Comparison of ENCODE assay signal across 23 cellular contexts in genomic region chr5:137019229-137019628, GRCh38.
"Had no signal": no experiment of that assay in that cellular context is flagged by ENCODE, and none has a peak within 500 bp of the region (broad histone marks: within the 10 kb centered on the region; RNA-seq: fewer than 3 reads in every experiment).

No MANE protein-coding gene starts in this region.

- H3K4me3 ChIP-seq: colonic mucosa, esophagus muscularis mucosa, gastroesophageal sphincter, heart left ventricle, hepatocyte, left lung, lower lobe of right lung, mucosa of descending colon had no signal

- H3K27ac ChIP-seq: colonic mucosa, esophagus muscularis mucosa, foreskin keratinocyte, gastroesophageal sphincter, heart left ventricle, hepatocyte, left lung, lower lobe of right lung had no signal

- H3K27me3 ChIP-seq: colonic mucosa, esophagus muscularis mucosa, foreskin keratinocyte, gastroesophageal sphincter, heart left ventricle, left lung had no signal

- H3K79me2 ChIP-seq: hepatocyte had no signal

- FAIRE-seq: endometrium, frontal cortex had no signal

- H3K4me1 ChIP-seq: colonic mucosa, esophagus muscularis mucosa, foreskin keratinocyte, gastroesophageal sphincter, left lung, lower lobe of right lung had no signal

- H3K36me3 ChIP-seq: colonic mucosa, esophagus muscularis mucosa, gastroesophageal sphincter, heart left ventricle, left lung, lower lobe of right lung had no signal

- H3K4me2 ChIP-seq: hepatocyte had no signal

- H3K9me3 ChIP-seq: colonic mucosa, esophagus muscularis mucosa, gastroesophageal sphincter, heart left ventricle, left lung, lower lobe of right lung, mucosa of descending colon had no signal

- H2AFZ ChIP-seq: hepatocyte had no signal

- DNase-seq: colonic mucosa; cortex of kidney; effector CD8-positive, alpha-beta T cell; effector memory CD8-positive, alpha-beta T cell; endodermal cell; foreskin keratinocyte; heart left ventricle; hypothalamus; immature natural killer cell; islet precursor cell; left cardiac atrium; left lung; left ventricle myocardium superior; lower lobe of right lung; mesenchymal stem cell; mucosa of descending colon; naive B cell; naive thymus-derived CD8-positive, alpha-beta T cell had no signal
